ENCODE assay signal across 8 cellular contexts in genomic region chr3:43998374-43998840, GRCh38.
DNase-seq lines count a peak whose midpoint lies in the region; ATAC-seq, FAIRE-seq and TF ChIP-seq lines count a peak whose summit lies in the region.

No MANE protein-coding gene starts in this region.

- no peak for DNase-seq in activated T-cell treated with anti-CD3 and anti-CD28 coated beads, Interleukin-2, amount 50 U/mL, for 4 hours
- no peak for DNase-seq in activated T-cell treated with anti-CD3 and anti-CD28 coated beads for 4 hours
- DNase-seq in activated T-cell treated with anti-CD3 and anti-CD28 coated beads, Interleukin-2, amount 50 U/mL, for 72 hours, result no peak
- DNase-seq in kidney, result no peak
- DNase-seq in transverse colon, result no peak
- DNase-seq in RPMI8226, result no peak

- H3K36me3 Mint-ChIP-seq in activated T-cell treated with anti-CD3 and anti-CD28 coated beads, Interleukin-2, amount 50 U/mL, for 4 hours (ENCODE audit: insufficient read depth), result no peaks in the 10 kb centered on the region
- H3K36me3 Mint-ChIP-seq in activated T-cell treated with anti-CD3 and anti-CD28 coated beads, Interleukin-2, amount 50 U/mL, for 72 hours (ENCODE audit: insufficient read depth in 2 of 2), result peaks cover 3% of the 10 kb centered on the region in 2 donors

- intact Hi-C loops in kidney (cut with DNase I) (no loop called here), transverse colon (cut with DNase I; ENCODE audit: low total_unique reads) (no loop called here)

- TF ChIP-seq EP300 in transverse colon (IDR thresholded peaks at IDR 0.05; ENCODE audit: low read depth), result no peak

- H3K36me3 ChIP-seq in kidney (ENCODE audit: control insufficient read depth in 1 of 2, insufficient read depth in 2 of 2, low read length in 2 of 2) (no peaks in the 10 kb centered on the region), transverse colon (no peaks in the 10 kb centered on the region)

- in situ Hi-C loops in transverse colon (cut with MboI; ENCODE audit: low pct_ligation_motif_present in 1 of 4, low pct_unique_long_range_greater_than_20kb in 1 of 4, low sequenced_read_pairs in 3 of 4), result no loop called here

- H3K27ac Mint-ChIP-seq in activated T-cell treated with anti-CD3 and anti-CD28 coated beads, Interleukin-2, amount 50 U/mL, for 72 hours, result no peak overlapping the region

- peak overlapping the region; percentile 71 for H3K4me3 Mint-ChIP-seq in activated T-cell treated with anti-CD3 and anti-CD28 coated beads, Interleukin-2, amount 50 U/mL, for 4 hours
- peak overlapping the region; percentile 81 to 94 for H3K4me3 Mint-ChIP-seq in activated T-cell treated with anti-CD3 and anti-CD28 coated beads, Interleukin-2, amount 50 U/mL, for 72 hours

- peaks cover 0 to 31% of the 10 kb centered on the region in 2 donors for H3K4me1 ChIP-seq in kidney (ENCODE audit: control insufficient read depth in 1 of 2, insufficient read depth in 1 of 2, low read depth in 1 of 2, low read length in 2 of 2)
- peaks cover 0 to 53% (median 42%) of the 10 kb centered on the region in 4 donors for H3K4me1 ChIP-seq in transverse colon

- peaks cover 34% of the 10 kb centered on the region for H3K4me1 Mint-ChIP-seq in activated T-cell treated with anti-CD3 and anti-CD28 coated beads, Interleukin-2, amount 50 U/mL, for 4 hours (ENCODE audit: low read depth)
- peaks cover 38% of the 10 kb centered on the region for H3K4me1 Mint-ChIP-seq in activated T-cell treated with anti-CD3 and anti-CD28 coated beads, Interleukin-2, amount 50 U/mL, for 72 hours (ENCODE audit: low read depth)

- H3K9me3 ChIP-seq in kidney (ENCODE audit: control insufficient read depth in 1 of 2, low read length in 2 of 2) (peaks cover 0 to 4% of the 10 kb centered on the region in 2 donors), transverse colon (no peaks in the 10 kb centered on the region)

- H3K4me3 ChIP-seq in kidney (ENCODE audit: low read length in 2 of 2) (peak overlapping the region; percentile 53 to 62), transverse colon (peak overlapping the region in 3 of 4 donors; percentile 27 to 54 (median 32))

- TF ChIP-seq CTCF in kidney (IDR thresholded peaks at IDR 0.05; ENCODE audit: borderline replicate concordance, extremely low read depth, insufficient read depth) (no peak), transverse colon (IDR thresholded peaks at IDR 0.05) (no peak)

- H3K27me3 ChIP-seq in transverse colon, result peaks cover 96% of the 10 kb centered on the region

- no peak overlapping the region for H3K9ac ChIP-seq in kidney (ENCODE audit: low read length in 2 of 2)

- 3 to 7% methylated on average over 3 to 25 of the region's 25 CpGs for WGBS in transverse colon (ENCODE audit: low coverage in 1 of 2), 2 donors

- no peak for FAIRE-seq in kidney (lab: Jason Lieb, UNC)

- H3K27me3 Mint-ChIP-seq in activated T-cell treated with anti-CD3 and anti-CD28 coated beads, Interleukin-2, amount 50 U/mL, for 4 hours (ENCODE audit: low read depth), result peaks cover 77% of the 10 kb centered on the region
- H3K27me3 Mint-ChIP-seq in activated T-cell treated with anti-CD3 and anti-CD28 coated beads, Interleukin-2, amount 50 U/mL, for 72 hours (ENCODE audit: low read depth), result peaks cover 90% of the 10 kb centered on the region

- H3K27ac ChIP-seq in kidney (ENCODE audit: low read depth in 2 of 2, low read length in 2 of 2), result peak overlapping the region in 1 of 2 donors; percentile 51
- H3K27ac ChIP-seq in transverse colon, result no peak overlapping the region

- no peak for TF ChIP-seq POLR2A in transverse colon (IDR thresholded peaks at IDR 0.05)

- no peaks in the 10 kb centered on the region for H3K9me3 Mint-ChIP-seq in activated T-cell treated with anti-CD3 and anti-CD28 coated beads, Interleukin-2, amount 50 U/mL, for 4 hours
- no peaks in the 10 kb centered on the region for H3K9me3 Mint-ChIP-seq in activated T-cell treated with anti-CD3 and anti-CD28 coated beads, Interleukin-2, amount 50 U/mL, for 72 hours

- ATAC-seq in activated T-cell treated with anti-CD3 and anti-CD28 coated beads, Interleukin-2, amount 50 U/mL, for 4 hours, result peak in 1 of 2 donors; percentile 17
- ATAC-seq in activated T-cell treated with anti-CD3 and anti-CD28 coated beads, Interleukin-2, amount 50 U/mL, for 72 hours (replicated peaks in 1 of 2), result peak; percentile 32 to 36
- ATAC-seq in GM21367 (IDR thresholded peaks at IDR 0.05; ENCODE audit: unreplicated experiment) (no peak), GM19397 (IDR thresholded peaks at IDR 0.05; ENCODE audit: unreplicated experiment) (no peak)

Comparison
In these comparisons a context has a peak if more than half of its experiments do, and no peak if none do; other contexts are left out.
1. ATAC-seq: peak in activated T-cell treated with anti-CD3 and anti-CD28 coated beads, Interleukin-2, amount 50 U/mL, for 72 hours (2 of 2); none in GM21367 (single experiment) and GM19397 (single experiment).